Comparison of ENCODE assay signal across 9 cellular contexts in genomic region chr4:149997881-149998421, GRCh38.
DNase-seq lines count a peak whose midpoint lies in the region; ATAC-seq lines count a peak whose summit lies in the region.
"Had no signal": no experiment of that assay in that cellular context is flagged by ENCODE, and none has a peak within 500 bp of the region (broad histone marks: within the 10 kb centered on the region; RNA-seq: fewer than 3 reads in every experiment).

No MANE protein-coding gene starts in this region.

- peak; percentile 8 for DNase-seq in stimulated activated CD4-positive, alpha-beta T cell treated with anti-CD3 and anti-CD28 coated beads, Interleukin-1b, Interleukin-23, amount 100 ng/mL, for 48 hours
- no peak for DNase-seq in stimulated activated CD4-positive, alpha-beta T cell treated with anti-CD3 and anti-CD28 coated beads, Interleukin-2, amount 100 ng/mL, for 48 hours
- DNase-seq in LHCN-M2 (ENCODE audit: low read depth) (peak; percentile 42), DMS153 treated with DMSO at 0.1 percent for 48 hours (lab: John Stamatoyannopoulos, UW; ENCODE audit: unreplicated experiment) (no peak), cerebellum (ENCODE audit: low spot score) (no peak)
- DNase-seq in activated naive CD8-positive, alpha-beta T cell treated with anti-CD3 and anti-CD28 coated beads, Interleukin-2, amount 50 U/mL, for 24 hours = no peak

- H3K9me3 Mint-ChIP-seq in activated naive CD8-positive, alpha-beta T cell treated with anti-CD3 and anti-CD28 coated beads, Interleukin-2, amount 50 U/mL, for 24 hours = no peaks in the 10 kb centered on the region
- H3K9me3 Mint-ChIP-seq: central memory CD8-positive, alpha-beta T cell had no signal

- H3K36me3 Mint-ChIP-seq in activated naive CD8-positive, alpha-beta T cell treated with anti-CD3 and anti-CD28 coated beads, Interleukin-2, amount 50 U/mL, for 24 hours (ENCODE audit: low read depth) = no peaks in the 10 kb centered on the region

- H3K4me1 Mint-ChIP-seq in activated naive CD8-positive, alpha-beta T cell treated with anti-CD3 and anti-CD28 coated beads, Interleukin-2, amount 50 U/mL, for 24 hours = no peaks in the 10 kb centered on the region
- H3K4me1 Mint-ChIP-seq: central memory CD8-positive, alpha-beta T cell had no signal

- no peak overlapping the region for H3K27ac Mint-ChIP-seq in activated naive CD8-positive, alpha-beta T cell treated with anti-CD3 and anti-CD28 coated beads, Interleukin-2, amount 50 U/mL, for 24 hours

- H3K4me3 Mint-ChIP-seq in activated naive CD8-positive, alpha-beta T cell treated with anti-CD3 and anti-CD28 coated beads, Interleukin-2, amount 50 U/mL, for 24 hours = no peak overlapping the region
- H3K4me3 Mint-ChIP-seq: central memory CD8-positive, alpha-beta T cell had no signal

- peak; percentile 77 for ATAC-seq in esophagus mucosa
- ATAC-seq in activated naive CD8-positive, alpha-beta T cell treated with anti-CD3 and anti-CD28 coated beads, Interleukin-2, amount 50 U/mL, for 24 hours = no peak
- no peak for ATAC-seq in HG03521 (IDR thresholded peaks at IDR 0.05; ENCODE audit: unreplicated experiment)

- H3K27me3 Mint-ChIP-seq in activated naive CD8-positive, alpha-beta T cell treated with anti-CD3 and anti-CD28 coated beads, Interleukin-2, amount 50 U/mL, for 24 hours = no peaks in the 10 kb centered on the region

Comparison
In these comparisons a context has a peak if more than half of its experiments do, and no peak if none do; other contexts are left out.
1. DNase-seq: peak in stimulated activated CD4-positive, alpha-beta T cell treated with anti-CD3 and anti-CD28 coated beads, Interleukin-1b, Interleukin-23, amount 100 ng/mL, for 48 hours (single experiment) and LHCN-M2 (single experiment); none in stimulated activated CD4-positive, alpha-beta T cell treated with anti-CD3 and anti-CD28 coated beads, Interleukin-2, amount 100 ng/mL, for 48 hours (0 of 2), activated naive CD8-positive, alpha-beta T cell treated with anti-CD3 and anti-CD28 coated beads, Interleukin-2, amount 50 U/mL, for 24 hours (single experiment), DMS153 treated with DMSO at 0.1 percent for 48 hours (single experiment) and cerebellum (single experiment).